In the genomic region with DNA sequence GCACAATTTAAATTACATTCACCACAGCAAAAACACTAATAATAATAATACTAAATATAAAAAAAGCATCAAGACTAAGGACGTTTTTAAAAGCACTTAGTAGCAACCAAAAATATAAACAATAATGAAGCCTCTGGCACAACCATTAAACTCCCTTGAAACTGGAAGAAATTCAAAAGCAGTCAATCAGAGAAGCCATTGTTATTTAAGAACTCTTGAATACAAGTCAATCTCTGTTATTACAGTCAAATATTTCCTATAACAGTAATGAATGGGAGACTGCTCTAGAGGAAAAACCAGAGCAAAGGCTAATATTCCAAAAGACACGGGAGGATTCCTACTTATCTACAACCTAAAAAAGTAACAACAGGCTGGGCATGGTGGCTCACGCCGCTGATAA, we compare ENCODE assay signal across 1 cellular context.
TF ChIP-seq lines count a peak whose summit lies in the region.

No MANE protein-coding gene starts in this region.

TF ChIP-seq in GM23338, 12 proteins besides CTCF, POLR2A, EP300 and RAD21 (continued from another document):
- TF ChIP-seq, protein P1, sequence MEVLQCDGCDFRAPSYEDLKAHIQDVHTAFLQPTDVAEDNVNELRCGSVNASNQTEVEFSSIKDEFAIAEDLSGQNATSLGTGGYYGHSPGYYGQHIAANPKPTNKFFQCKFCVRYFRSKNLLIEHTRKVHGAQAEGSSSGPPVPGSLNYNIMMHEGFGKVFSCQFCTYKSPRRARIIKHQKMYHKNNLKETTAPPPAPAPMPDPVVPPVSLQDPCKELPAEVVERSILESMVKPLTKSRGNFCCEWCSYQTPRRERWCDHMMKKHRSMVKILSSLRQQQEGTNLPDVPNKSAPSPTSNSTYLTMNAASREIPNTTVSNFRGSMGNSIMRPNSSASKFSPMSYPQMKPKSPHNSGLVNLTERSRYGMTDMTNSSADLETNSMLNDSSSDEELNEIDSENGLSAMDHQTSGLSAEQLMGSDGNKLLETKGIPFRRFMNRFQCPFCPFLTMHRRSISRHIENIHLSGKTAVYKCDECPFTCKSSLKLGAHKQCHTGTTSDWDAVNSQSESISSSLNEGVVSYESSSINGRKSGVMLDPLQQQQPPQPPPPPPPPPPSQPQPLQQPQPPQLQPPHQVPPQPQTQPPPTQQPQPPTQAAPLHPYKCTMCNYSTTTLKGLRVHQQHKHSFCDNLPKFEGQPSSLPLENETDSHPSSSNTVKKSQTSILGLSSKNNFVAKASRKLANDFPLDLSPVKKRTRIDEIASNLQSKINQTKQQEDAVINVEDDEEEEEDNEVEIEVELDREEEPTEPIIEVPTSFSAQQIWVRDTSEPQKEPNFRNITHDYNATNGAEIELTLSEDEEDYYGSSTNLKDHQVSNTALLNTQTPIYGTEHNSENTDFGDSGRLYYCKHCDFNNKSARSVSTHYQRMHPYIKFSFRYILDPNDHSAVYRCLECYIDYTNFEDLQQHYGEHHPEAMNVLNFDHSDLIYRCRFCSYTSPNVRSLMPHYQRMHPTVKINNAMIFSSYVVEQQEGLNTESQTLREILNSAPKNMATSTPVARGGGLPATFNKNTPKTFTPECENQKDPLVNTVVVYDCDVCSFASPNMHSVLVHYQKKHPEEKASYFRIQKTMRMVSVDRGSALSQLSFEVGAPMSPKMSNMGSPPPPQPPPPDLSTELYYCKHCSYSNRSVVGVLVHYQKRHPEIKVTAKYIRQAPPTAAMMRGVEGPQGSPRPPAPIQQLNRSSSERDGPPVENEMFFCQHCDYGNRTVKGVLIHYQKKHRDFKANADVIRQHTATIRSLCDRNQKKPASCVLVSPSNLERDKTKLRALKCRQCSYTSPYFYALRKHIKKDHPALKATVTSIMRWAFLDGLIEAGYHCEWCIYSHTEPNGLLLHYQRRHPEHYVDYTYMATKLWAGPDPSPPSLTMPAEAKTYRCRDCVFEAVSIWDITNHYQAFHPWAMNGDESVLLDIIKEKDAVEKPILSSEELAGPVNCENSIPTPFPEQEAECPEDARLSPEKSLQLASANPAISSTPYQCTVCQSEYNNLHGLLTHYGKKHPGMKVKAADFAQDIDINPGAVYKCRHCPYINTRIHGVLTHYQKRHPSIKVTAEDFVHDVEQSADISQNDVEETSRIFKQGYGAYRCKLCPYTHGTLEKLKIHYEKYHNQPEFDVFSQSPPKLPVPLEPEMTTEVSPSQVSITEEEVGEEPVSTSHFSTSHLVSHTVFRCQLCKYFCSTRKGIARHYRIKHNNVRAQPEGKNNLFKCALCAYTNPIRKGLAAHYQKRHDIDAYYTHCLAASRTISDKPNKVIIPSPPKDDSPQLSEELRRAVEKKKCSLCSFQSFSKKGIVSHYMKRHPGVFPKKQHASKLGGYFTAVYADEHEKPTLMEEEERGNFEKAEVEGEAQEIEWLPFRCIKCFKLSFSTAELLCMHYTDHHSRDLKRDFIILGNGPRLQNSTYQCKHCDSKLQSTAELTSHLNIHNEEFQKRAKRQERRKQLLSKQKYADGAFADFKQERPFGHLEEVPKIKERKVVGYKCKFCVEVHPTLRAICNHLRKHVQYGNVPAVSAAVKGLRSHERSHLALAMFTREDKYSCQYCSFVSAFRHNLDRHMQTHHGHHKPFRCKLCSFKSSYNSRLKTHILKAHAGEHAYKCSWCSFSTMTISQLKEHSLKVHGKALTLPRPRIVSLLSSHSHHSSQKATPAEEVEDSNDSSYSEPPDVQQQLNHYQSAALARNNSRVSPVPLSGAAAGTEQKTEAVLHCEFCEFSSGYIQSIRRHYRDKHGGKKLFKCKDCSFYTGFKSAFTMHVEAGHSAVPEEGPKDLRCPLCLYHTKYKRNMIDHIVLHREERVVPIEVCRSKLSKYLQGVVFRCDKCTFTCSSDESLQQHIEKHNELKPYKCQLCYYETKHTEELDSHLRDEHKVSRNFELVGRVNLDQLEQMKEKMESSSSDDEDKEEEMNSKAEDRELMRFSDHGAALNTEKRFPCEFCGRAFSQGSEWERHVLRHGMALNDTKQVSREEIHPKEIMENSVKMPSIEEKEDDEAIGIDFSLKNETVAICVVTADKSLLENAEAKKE (CRISPR knock-in tag; IDR thresholded peaks at IDR 0.05): no peak
- TF ChIP-seq POLR2AphosphoS5 (IDR thresholded peaks at IDR 0.05; ENCODE audit: low read depth) (no peak), STAT1 (IDR thresholded peaks at IDR 0.05; ENCODE audit: unreplicated experiment) (no peak), CREB1 (CRISPR knock-in tag; IDR thresholded peaks at IDR 0.05; ENCODE audit: low read depth) (no peak), EZH2 (IDR thresholded peaks at IDR 0.05; ENCODE audit: low read depth, unreplicated experiment) (no peak), ZNF331 (CRISPR knock-in tag; IDR thresholded peaks at IDR 0.05; ENCODE audit: low read depth) (no peak), REST (IDR thresholded peaks at IDR 0.05; ENCODE audit: unreplicated experiment) (no peak), EZH2phosphoT487 (IDR thresholded peaks at IDR 0.05; ENCODE audit: unreplicated experiment) (no peak), ZNF114 (CRISPR knock-in tag; IDR thresholded peaks at IDR 0.05) (no peak), JUNB (IDR thresholded peaks at IDR 0.05; ENCODE audit: unreplicated experiment) (no peak)
TF ChIP-seq in GM23338: peak in this region for 0.
